ENCODE assay signal across 10 cellular contexts in genomic region chr5:109406719-109407118, GRCh38. TPM values are rescaled to one million over a fixed set of nuclear protein-coding genes. Genes with fewer than 3 reads are reported as not detected.
DNase-seq lines count a peak whose midpoint lies in the region; ATAC-seq and TF ChIP-seq lines count a peak whose summit lies in the region.
"Had no signal": no experiment of that assay in that cellular context is flagged by ENCODE, and none has a peak within 500 bp of the region (broad histone marks: within the 10 kb centered on the region; RNA-seq: fewer than 3 reads in every experiment).

No MANE protein-coding gene starts in this region.

- H3K4me3 ChIP-seq in GM06990 (replicated peaks; ENCODE audit: low read depth, low read length), result peak overlapping the region; percentile 70
- H3K4me3 ChIP-seq in Panc1 (ENCODE audit: low read depth in 2 of 2, low read length in 2 of 2), result no peak overlapping the region
- H3K4me3 ChIP-seq in psoas muscle, result peak overlapping the region; percentile 90

- DNase-seq in GM06990 (ENCODE audit: extremely low read depth, insufficient read length) (no peak), Panc1 (ENCODE audit: low read depth, low spot score) (no peak), epithelial cell of prostate (ENCODE audit: low read depth, low spot score) (no peak), psoas muscle (no peak), foreskin melanocyte (no peak), COR-L47 (lab: John Stamatoyannopoulos, UW) (no peak), EL (no peak)
- DNase-seq: kidney glomerular epithelial cell, MV-4-11 had no signal

- no peak for TF ChIP-seq CTCF in GM06990 (IDR thresholded peaks at IDR 0.05; ENCODE audit: insufficient read depth, low read length, poor library complexity, severe bottlenecking)
- TF ChIP-seq CTCF in Panc1 (IDR thresholded peaks at IDR 0.05), result no peak
- TF ChIP-seq CTCF in psoas muscle (IDR thresholded peaks at IDR 0.05), result no peak

- no peaks in the 10 kb centered on the region for H3K27me3 ChIP-seq in GM06990 (replicated peaks; ENCODE audit: control insufficient read depth, insufficient read depth, low read length)
- no peaks in the 10 kb centered on the region for H3K27me3 ChIP-seq in Panc1 (ENCODE audit: control insufficient read depth, insufficient read depth, low read length)
- H3K27me3 ChIP-seq in psoas muscle (ENCODE audit: insufficient read depth in 3 of 3, low read length in 2 of 3), result no peaks in the 10 kb centered on the region

- intact Hi-C loops in Panc1 (cut with micrococcal nuclease; ENCODE audit: unreplicated experiment), result no loop called here
- intact Hi-C loops in psoas muscle (cut with DNase I), result loop anchor here in 1 of 2 donors (5.0 kb wide), 1 partner anchor 44 kb away; no protein-coding TSS in a partner anchor

- H3K27ac ChIP-seq in Panc1 (ENCODE audit: low read length), result peak overlapping the region; percentile 87
- peak overlapping the region; percentile 9 for H3K27ac ChIP-seq in epithelial cell of prostate
- no peak overlapping the region for H3K27ac ChIP-seq in psoas muscle

- H3K36me3 ChIP-seq in GM06990 (ENCODE audit: control insufficient read depth, insufficient read depth, low read length), result no peaks in the 10 kb centered on the region; the same call in none of the 2 replicates
- H3K36me3 ChIP-seq in Panc1 (ENCODE audit: control insufficient read depth, insufficient read depth, low read length), result no peaks in the 10 kb centered on the region
- no peaks in the 10 kb centered on the region for H3K36me3 ChIP-seq in psoas muscle (ENCODE audit: insufficient read depth in 1 of 2, low read depth in 1 of 2)

- in situ Hi-C loops in Panc1 (cut with HindIII; ENCODE audit: low pct_unique_long_range_greater_than_20kb, low sequenced_read_pairs), result no loop called here

- ATAC-seq in Panc1, result no peak
- no peak for ATAC-seq in psoas muscle
- no peak for ATAC-seq in GM18868 (IDR thresholded peaks at IDR 0.05; ENCODE audit: unreplicated experiment)

- POLR2A ChIA-PET in Panc1 (lab: Charles Lee), result no interaction called here

- no peaks in the 10 kb centered on the region for H3K9me3 ChIP-seq in Panc1 (ENCODE audit: control insufficient read depth, insufficient read depth, low read depth, low read length)
- H3K9me3 ChIP-seq in psoas muscle, result no peaks in the 10 kb centered on the region

- WGBS in psoas muscle, 3 donors, result 17 to 52% (median 23%) methylated on average over 1 of the region's 1 CpG

- no TSS peak for BruUV-seq in Panc1 (replicated peaks; lab: Mats Ljungman, UMichigan)

- CTCF ChIA-PET in Panc1 (lab: Charles Lee), result no interaction called here

- H3K4me1 ChIP-seq in Panc1 (ENCODE audit: control insufficient read depth, insufficient read depth, low read length) (peaks cover 28% of the 10 kb centered on the region), psoas muscle (peaks cover 46% of the 10 kb centered on the region)

RNA-seq across cellular contexts. Expression of gene PJA2, which starts 3.1 kb away (rescaled TPM):
- total RNA-seq in Panc1 (2021; ENCODE audit: unreplicated experiment), result 33.6 TPM
- polyA plus RNA-seq in Panc1 (2012; ENCODE audit: insufficient read length), result 18.2 TPM
- total RNA-seq in psoas muscle, result 10 to 100 TPM; 39.3 to 66.9 (median 51.3) TPM
- polyA plus RNA-seq in psoas muscle, result 10 to 100 TPM; 20.9 to 34.1 (median 23.3) TPM

Comparison
In these comparisons a context has a peak if more than half of its experiments do, and no peak if none do; other contexts are left out.
1. H3K4me3 ChIP-seq: peak in GM06990 (single experiment) and psoas muscle (single experiment); none in Panc1 (0 of 2).